Comparison of ENCODE assay signal across 10 cellular contexts in genomic region chr3:17055374-17056276, GRCh38.
A peak's percentile ranks its signal among the peaks of the same experiment; 100 is the strongest.
DNase-seq lines count a peak whose midpoint lies in the region; ATAC-seq and TF ChIP-seq lines count a peak whose summit lies in the region.
"Had no signal": no experiment of that assay in that cellular context is flagged by ENCODE, and none has a peak within 500 bp of the region (broad histone marks: within the 10 kb centered on the region; RNA-seq: fewer than 3 reads in every experiment).

No MANE protein-coding gene starts in this region.

- peaks cover 76% of the 10 kb centered on the region for H3K36me3 Mint-ChIP-seq in activated CD4-positive, alpha-beta T cell treated with anti-CD3 and anti-CD28 coated beads, Interleukin-2, amount 10 ng/mL, durations not matched to agents 7 days and 5 days (ENCODE audit: low read depth)
- H3K36me3 Mint-ChIP-seq in activated CD4-positive, alpha-beta T cell treated with anti-CD3 and anti-CD28 coated beads, Interleukin-2, amount 10 ng/mL, durations not matched to agents 24 days and 14 days (ENCODE audit: low read depth), result peaks cover 66% of the 10 kb centered on the region

- DNase-seq in activated CD4-positive, alpha-beta T cell treated with anti-CD3 and anti-CD28 coated beads, Interleukin-2, amount 10 ng/mL, durations not matched to agents 7 days and 5 days, result no peak
- DNase-seq in activated CD4-positive, alpha-beta T cell treated with anti-CD3 and anti-CD28 coated beads, Interleukin-2, amount 10 ng/mL, durations not matched to agents 24 days and 14 days, result no peak
- DNase-seq in brain microvascular endothelial cell, result peak; percentile 64
- no peak for DNase-seq in gastrocnemius medialis
- DNase-seq in hepatocyte (ENCODE audit: low spot score), result no peak
- DNase-seq in spleen, result no peak
- no peak for DNase-seq in anterior cingulate cortex (lab: John Stamatoyannopoulos, UW)

- WGBS in hepatocyte (ENCODE audit: low lambda C conversion rate, missing lambda C conversion rate), result 82% methylated on average over 7 of the region's 7 CpGs
- 68 to 82% (median 77%) methylated on average over 7 of the region's 7 CpGs for WGBS in spleen, 5 donors

- peaks cover 19 to 25% of the 10 kb centered on the region in 2 donors for H3K4me1 ChIP-seq in gastrocnemius medialis
- H3K4me1 ChIP-seq in hepatocyte (ENCODE audit: insufficient read depth), result no peaks in the 10 kb centered on the region
- H3K4me1 ChIP-seq in spleen, result peaks cover 0 to 20% (median 14%) of the 10 kb centered on the region in 6 donors
- H3K4me1 ChIP-seq: A549 had no signal

- TF ChIP-seq POLR2A in gastrocnemius medialis (IDR thresholded peaks at IDR 0.05), result no peak
- no peak for TF ChIP-seq POLR2A in spleen (IDR thresholded peaks at IDR 0.05)

- H3K9me3 ChIP-seq in gastrocnemius medialis (no peaks in the 10 kb centered on the region), hepatocyte (ENCODE audit: low read depth) (no peaks in the 10 kb centered on the region), spleen (peaks cover 0 to 14% (median 12%) of the 10 kb centered on the region in 8 donors)
- H3K9me3 ChIP-seq: A549 had no signal

- H3K4me2 ChIP-seq in hepatocyte, result no peak overlapping the region
- H3K4me2 ChIP-seq: A549 had no signal

- no peaks in the 10 kb centered on the region for H3K79me2 ChIP-seq in hepatocyte

- intact Hi-C loops in activated CD4-positive, alpha-beta T cell treated with anti-CD3 and anti-CD28 coated beads, Interleukin-2, amount 10 ng/mL, durations not matched to agents 24 days and 14 days (cut with micrococcal nuclease), result no loop called here
- intact Hi-C loops in gastrocnemius medialis (cut with DNase I; ENCODE audit: low total_unique reads) (no loop called here), spleen (cut with DNase I; ENCODE audit: low total_unique reads) (no loop called here)

- H3K4me3 ChIP-seq in brain microvascular endothelial cell (ENCODE audit: low read depth, low read length), result no peak overlapping the region
- no peak overlapping the region for H3K4me3 ChIP-seq in gastrocnemius medialis
- no peak overlapping the region for H3K4me3 ChIP-seq in hepatocyte
- no peak overlapping the region for H3K4me3 ChIP-seq in spleen
- H3K4me3 ChIP-seq: A549, lung had no signal

- ATAC-seq in HG02852 (IDR thresholded peaks at IDR 0.05; ENCODE audit: unreplicated experiment) (peak; percentile 73), gastrocnemius medialis (peak in 1 of 2 donors; percentile 39)
- ATAC-seq: A549 had no signal

- peaks cover 18% of the 10 kb centered on the region for H3K9me3 Mint-ChIP-seq in activated CD4-positive, alpha-beta T cell treated with anti-CD3 and anti-CD28 coated beads, Interleukin-2, amount 10 ng/mL, durations not matched to agents 7 days and 5 days
- H3K9me3 Mint-ChIP-seq in activated CD4-positive, alpha-beta T cell treated with anti-CD3 and anti-CD28 coated beads, Interleukin-2, amount 10 ng/mL, durations not matched to agents 24 days and 14 days, result peaks cover 17% of the 10 kb centered on the region

- H3K36me3 ChIP-seq in brain microvascular endothelial cell (replicated peaks) (no peaks in the 10 kb centered on the region), gastrocnemius medialis (no peaks in the 10 kb centered on the region), hepatocyte (replicated peaks; ENCODE audit: insufficient read depth, low read depth) (no peaks in the 10 kb centered on the region), spleen (peaks cover 0 to 50% (median 4%) of the 10 kb centered on the region in 6 donors)

- H3K27me3 ChIP-seq in brain microvascular endothelial cell (replicated peaks), result no peaks in the 10 kb centered on the region
- no peaks in the 10 kb centered on the region for H3K27me3 ChIP-seq in gastrocnemius medialis
- H3K27me3 ChIP-seq in hepatocyte, result no peaks in the 10 kb centered on the region
- no peaks in the 10 kb centered on the region for H3K27me3 ChIP-seq in spleen (replicated peaks in 1 of 7)

- TF ChIP-seq CTCF in brain microvascular endothelial cell (IDR thresholded peaks at IDR 0.05; ENCODE audit: low read depth, low read length, missing control alignments), result no peak
- no peak for TF ChIP-seq CTCF in gastrocnemius medialis (IDR thresholded peaks at IDR 0.05 in 4 of 5, conservative IDR thresholded peaks at IDR 0.05 in 1 of 5)
- no peak for TF ChIP-seq CTCF in hepatocyte (IDR thresholded peaks at IDR 0.05; ENCODE audit: poor library complexity)
- no peak for TF ChIP-seq CTCF in spleen (IDR thresholded peaks at IDR 0.05 in 8 of 11, conservative IDR thresholded peaks at IDR 0.05 in 3 of 11)

- no peaks in the 10 kb centered on the region for H3K27me3 Mint-ChIP-seq in activated CD4-positive, alpha-beta T cell treated with anti-CD3 and anti-CD28 coated beads, Interleukin-2, amount 10 ng/mL, durations not matched to agents 7 days and 5 days
- no peaks in the 10 kb centered on the region for H3K27me3 Mint-ChIP-seq in activated CD4-positive, alpha-beta T cell treated with anti-CD3 and anti-CD28 coated beads, Interleukin-2, amount 10 ng/mL, durations not matched to agents 24 days and 14 days

- H3K4me1 Mint-ChIP-seq in activated CD4-positive, alpha-beta T cell treated with anti-CD3 and anti-CD28 coated beads, Interleukin-2, amount 10 ng/mL, durations not matched to agents 7 days and 5 days, result peaks cover 27% of the 10 kb centered on the region
- peaks cover 22% of the 10 kb centered on the region for H3K4me1 Mint-ChIP-seq in activated CD4-positive, alpha-beta T cell treated with anti-CD3 and anti-CD28 coated beads, Interleukin-2, amount 10 ng/mL, durations not matched to agents 24 days and 14 days

- POLR2A ChIA-PET in activated CD4-positive, alpha-beta T cell treated with anti-CD3 and anti-CD28 coated beads, Interleukin-2, amount 10 ng/mL, durations not matched to agents 7 days and 5 days (lab: Charles Lee), result no interaction called here

- CTCF ChIA-PET in activated CD4-positive, alpha-beta T cell treated with anti-CD3 and anti-CD28 coated beads, Interleukin-2, amount 10 ng/mL, durations not matched to agents 7 days and 5 days (lab: Charles Lee), result no interaction called here

- in situ Hi-C loops in brain microvascular endothelial cell (cut with HindIII; ENCODE audit: low pct_ligation_motif_present, low sequenced_read_pairs) (no loop called here), gastrocnemius medialis (cut with MboI; ENCODE audit: low sequenced_read_pairs in 4 of 4) (no loop called here)

- H2AFZ ChIP-seq in hepatocyte, result no peak overlapping the region

- no peaks in the 10 kb centered on the region for H4K20me1 ChIP-seq in hepatocyte (ENCODE audit: insufficient read depth, poor library complexity, severe bottlenecking)

- H3K27ac Mint-ChIP-seq in activated CD4-positive, alpha-beta T cell treated with anti-CD3 and anti-CD28 coated beads, Interleukin-2, amount 10 ng/mL, durations not matched to agents 7 days and 5 days, result peak overlapping the region; percentile 3
- no peak overlapping the region for H3K27ac Mint-ChIP-seq in activated CD4-positive, alpha-beta T cell treated with anti-CD3 and anti-CD28 coated beads, Interleukin-2, amount 10 ng/mL, durations not matched to agents 24 days and 14 days

- H3K4me3 Mint-ChIP-seq in activated CD4-positive, alpha-beta T cell treated with anti-CD3 and anti-CD28 coated beads, Interleukin-2, amount 10 ng/mL, durations not matched to agents 7 days and 5 days, result no peak overlapping the region
- no peak overlapping the region for H3K4me3 Mint-ChIP-seq in activated CD4-positive, alpha-beta T cell treated with anti-CD3 and anti-CD28 coated beads, Interleukin-2, amount 10 ng/mL, durations not matched to agents 24 days and 14 days

- H3K27ac ChIP-seq in brain microvascular endothelial cell (peak overlapping the region; percentile 35), gastrocnemius medialis (peak overlapping the region; percentile 16 to 60 (median 42)), hepatocyte (no peak overlapping the region), spleen (peak overlapping the region in 1 of 8 donors; percentile 35)
- H3K27ac ChIP-seq: A549 had no signal

- H3K9me2 ChIP-seq in hepatocyte (replicated peaks; ENCODE audit: insufficient read depth), result no peaks in the 10 kb centered on the region
